In the genomic region with DNA sequence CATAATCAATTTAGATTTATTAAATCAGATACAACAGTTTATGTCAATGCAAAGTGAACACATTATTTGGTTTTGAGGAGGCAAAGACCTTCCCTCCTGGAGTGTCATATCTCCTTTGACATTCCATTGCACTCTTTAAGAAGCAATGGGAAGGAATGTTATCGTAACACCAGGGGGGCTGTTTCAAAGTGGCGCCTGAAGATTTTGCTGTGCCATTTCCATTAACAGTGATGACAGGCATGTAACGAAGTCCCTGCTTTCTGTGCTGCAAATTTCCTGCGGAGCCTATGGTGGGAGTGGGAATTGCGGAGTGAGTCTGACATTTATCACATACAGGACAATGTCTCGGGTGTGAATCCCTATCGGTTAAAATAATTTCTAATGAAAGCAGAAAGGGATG, we compare ENCODE assay signal across 15 cellular contexts.
DNase-seq lines count a peak whose midpoint lies in the region; ATAC-seq and TF ChIP-seq lines count a peak whose summit lies in the region.
"Had no signal": no experiment of that assay in that cellular context is flagged by ENCODE, and none has a peak within 500 bp of the region (broad histone marks: within the 10 kb centered on the region; RNA-seq: fewer than 3 reads in every experiment).

No MANE protein-coding gene starts in this region.

- peak overlapping the region; percentile 47 for H3K27ac ChIP-seq in neural cell (ENCODE audit: low read length)
- H3K27ac ChIP-seq: A549, GM23248, HL-60 had no signal

- no peaks in the 10 kb centered on the region for H3K36me3 ChIP-seq in neural cell (ENCODE audit: insufficient read depth, low read length)
- H3K36me3 ChIP-seq: BE2C had no signal

- no peaks in the 10 kb centered on the region for H3K79me2 ChIP-seq in neural cell (replicated peaks; ENCODE audit: insufficient read depth, low read length)

- TF ChIP-seq RAD21 in neural cell (conservative IDR thresholded peaks at IDR 0.05): peak; percentile 46

- peak; percentile 18 for DNase-seq in WTC11 (ENCODE audit: low spot score)
- DNase-seq in iPS DF 19.7 (ENCODE audit: low read depth, low spot score): peak; percentile 12
- DNase-seq in iPS-NIHi7 (ENCODE audit: extremely low spot score): no peak
- no peak for DNase-seq in activated CD8-positive, alpha-beta T cell treated with anti-CD3 and anti-CD28 coated beads for 36 hours
- DNase-seq in posterior cingulate gyrus: no peak
- DNase-seq: BE2C; CD8-positive, alpha-beta T cell; COR-L47; DND-41; GM23248; H9 had no signal

- peaks cover 8% of the 10 kb centered on the region for H3K9me3 Mint-ChIP-seq in WTC11
- H3K9me3 Mint-ChIP-seq in activated CD8-positive, alpha-beta T cell treated with anti-CD3 and anti-CD28 coated beads for 36 hours: no peaks in the 10 kb centered on the region
- H3K9me3 Mint-ChIP-seq: CD8-positive, alpha-beta T cell; H9 had no signal

- no peaks in the 10 kb centered on the region for H3K9me2 ChIP-seq in neural cell (ENCODE audit: insufficient read depth, low read length)

- H2AFZ ChIP-seq in neural cell (ENCODE audit: low read depth, low read length): no peak overlapping the region
- H2AFZ ChIP-seq: GM23248 had no signal

- no peaks in the 10 kb centered on the region for H3K27me3 Mint-ChIP-seq in WTC11 (ENCODE audit: low read depth)
- H3K27me3 Mint-ChIP-seq in activated CD8-positive, alpha-beta T cell treated with anti-CD3 and anti-CD28 coated beads for 36 hours: peaks cover 1% of the 10 kb centered on the region

- no peak for TF ChIP-seq CTCF in WTC11 (IDR thresholded peaks at IDR 0.05)
- peak; percentile 32 for TF ChIP-seq CTCF in neural cell (IDR thresholded peaks at IDR 0.05; ENCODE audit: poor library complexity, severe bottlenecking)
- no peak for TF ChIP-seq CTCF in activated CD8-positive, alpha-beta T cell treated with anti-CD3 and anti-CD28 coated beads for 36 hours (IDR thresholded peaks at IDR 0.05)

- H3K27me3 ChIP-seq in neural cell (ENCODE audit: insufficient read depth, low read depth, low read length): no peaks in the 10 kb centered on the region
- H3K27me3 ChIP-seq: BE2C had no signal

- POLR2A ChIA-PET in WTC11 (lab: Charles Lee): no interaction called here
- POLR2A ChIA-PET in activated CD8-positive, alpha-beta T cell treated with anti-CD3 and anti-CD28 coated beads for 36 hours (lab: Charles Lee): no interaction called here

- CTCF ChIA-PET in WTC11 (lab: Charles Lee): no interaction called here
- CTCF ChIA-PET in activated CD8-positive, alpha-beta T cell treated with anti-CD3 and anti-CD28 coated beads for 36 hours (lab: Charles Lee): no interaction called here

- no peaks in the 10 kb centered on the region for H3F3A ChIP-seq in neural cell (ENCODE audit: insufficient read depth, low read length, poor library complexity, severe bottlenecking)

- H3K9me3 ChIP-seq in neural cell (ENCODE audit: low read length): no peaks in the 10 kb centered on the region
- H3K9me3 ChIP-seq: A549, BE2C had no signal

- H3K4me3 ChIP-seq in neural cell (ENCODE audit: low read length): peak overlapping the region; percentile 44
- H3K4me3 ChIP-seq: A549, GM23248 had no signal

- TF ChIP-seq EP300 in neural cell (conservative IDR thresholded peaks at IDR 0.05; ENCODE audit: poor library complexity, severe bottlenecking): peak; percentile 84

- no peak overlapping the region for H3K4me2 ChIP-seq in neural cell (ENCODE audit: low read length)
- H3K4me2 ChIP-seq: A549 had no signal

- H3K9ac ChIP-seq in neural cell (ENCODE audit: low read length): peak overlapping the region; percentile 14
- H3K9ac ChIP-seq: GM23248 had no signal

- ATAC-seq in WTC11: peak; percentile 43; the same call in 1 of the 2 replicates
- no peak for ATAC-seq in activated CD8-positive, alpha-beta T cell treated with anti-CD3 and anti-CD28 coated beads for 36 hours
- ATAC-seq: A549; CD8-positive, alpha-beta T cell had no signal

- no peak overlapping the region for H3K4me3 Mint-ChIP-seq in WTC11
- H3K4me3 Mint-ChIP-seq in activated CD8-positive, alpha-beta T cell treated with anti-CD3 and anti-CD28 coated beads for 36 hours: no peak overlapping the region
- H3K4me3 Mint-ChIP-seq: CD14-positive monocyte; CD8-positive, alpha-beta T cell; H9 had no signal

- H3K4me1 Mint-ChIP-seq in WTC11: peaks cover 17% of the 10 kb centered on the region
- no peaks in the 10 kb centered on the region for H3K4me1 Mint-ChIP-seq in activated CD8-positive, alpha-beta T cell treated with anti-CD3 and anti-CD28 coated beads for 36 hours (ENCODE audit: low read depth)
- H3K4me1 Mint-ChIP-seq: CD14-positive monocyte had no signal

- H4K20me1 ChIP-seq in neural cell (ENCODE audit: insufficient read depth): no peaks in the 10 kb centered on the region

- H3K27ac Mint-ChIP-seq in WTC11: no peak overlapping the region
- H3K27ac Mint-ChIP-seq in activated CD8-positive, alpha-beta T cell treated with anti-CD3 and anti-CD28 coated beads for 36 hours: no peak overlapping the region
- H3K27ac Mint-ChIP-seq: CD14-positive monocyte; CD8-positive, alpha-beta T cell; H9 had no signal

- H3K36me3 Mint-ChIP-seq in WTC11: no peaks in the 10 kb centered on the region
- H3K36me3 Mint-ChIP-seq in activated CD8-positive, alpha-beta T cell treated with anti-CD3 and anti-CD28 coated beads for 36 hours (ENCODE audit: low read depth): no peaks in the 10 kb centered on the region
- H3K36me3 Mint-ChIP-seq: CD14-positive monocyte; CD8-positive, alpha-beta T cell had no signal

- intact Hi-C loops in activated CD8-positive, alpha-beta T cell treated with anti-CD3 and anti-CD28 coated beads for 36 hours (cut with micrococcal nuclease): no loop called here
- intact Hi-C loops in posterior cingulate gyrus (cut with DNase I): no loop called here

TF ChIP-seq in WTC11, 78 proteins besides CTCF, POLR2A, EP300 and RAD21:
- TF ChIP-seq TP53 (CRISPR knock-in tag; IDR thresholded peaks at IDR 0.05): no peak
- TF ChIP-seq, protein P1, sequence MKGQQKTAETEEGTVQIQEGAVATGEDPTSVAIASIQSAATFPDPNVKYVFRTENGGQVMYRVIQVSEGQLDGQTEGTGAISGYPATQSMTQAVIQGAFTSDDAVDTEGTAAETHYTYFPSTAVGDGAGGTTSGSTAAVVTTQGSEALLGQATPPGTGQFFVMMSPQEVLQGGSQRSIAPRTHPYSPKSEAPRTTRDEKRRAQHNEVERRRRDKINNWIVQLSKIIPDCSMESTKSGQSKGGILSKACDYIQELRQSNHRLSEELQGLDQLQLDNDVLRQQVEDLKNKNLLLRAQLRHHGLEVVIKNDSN (CRISPR knock-in tag; IDR thresholded peaks at IDR 0.05): no peak
- TF ChIP-seq ZNF138 (CRISPR knock-in tag; conservative IDR thresholded peaks at IDR 0.05): no peak
- TF ChIP-seq SOX15 (CRISPR knock-in tag; IDR thresholded peaks at IDR 0.05): no peak

TF ChIP-seq in neural cell, 6 proteins besides CTCF, POLR2A, EP300 and RAD21:
- TF ChIP-seq TAF1 (IDR thresholded peaks at IDR 0.05; ENCODE audit: low read depth): no peak
- peak; percentile 80 for TF ChIP-seq POLR2AphosphoS5 (IDR thresholded peaks at IDR 0.05)
- TF ChIP-seq, protein P2, sequence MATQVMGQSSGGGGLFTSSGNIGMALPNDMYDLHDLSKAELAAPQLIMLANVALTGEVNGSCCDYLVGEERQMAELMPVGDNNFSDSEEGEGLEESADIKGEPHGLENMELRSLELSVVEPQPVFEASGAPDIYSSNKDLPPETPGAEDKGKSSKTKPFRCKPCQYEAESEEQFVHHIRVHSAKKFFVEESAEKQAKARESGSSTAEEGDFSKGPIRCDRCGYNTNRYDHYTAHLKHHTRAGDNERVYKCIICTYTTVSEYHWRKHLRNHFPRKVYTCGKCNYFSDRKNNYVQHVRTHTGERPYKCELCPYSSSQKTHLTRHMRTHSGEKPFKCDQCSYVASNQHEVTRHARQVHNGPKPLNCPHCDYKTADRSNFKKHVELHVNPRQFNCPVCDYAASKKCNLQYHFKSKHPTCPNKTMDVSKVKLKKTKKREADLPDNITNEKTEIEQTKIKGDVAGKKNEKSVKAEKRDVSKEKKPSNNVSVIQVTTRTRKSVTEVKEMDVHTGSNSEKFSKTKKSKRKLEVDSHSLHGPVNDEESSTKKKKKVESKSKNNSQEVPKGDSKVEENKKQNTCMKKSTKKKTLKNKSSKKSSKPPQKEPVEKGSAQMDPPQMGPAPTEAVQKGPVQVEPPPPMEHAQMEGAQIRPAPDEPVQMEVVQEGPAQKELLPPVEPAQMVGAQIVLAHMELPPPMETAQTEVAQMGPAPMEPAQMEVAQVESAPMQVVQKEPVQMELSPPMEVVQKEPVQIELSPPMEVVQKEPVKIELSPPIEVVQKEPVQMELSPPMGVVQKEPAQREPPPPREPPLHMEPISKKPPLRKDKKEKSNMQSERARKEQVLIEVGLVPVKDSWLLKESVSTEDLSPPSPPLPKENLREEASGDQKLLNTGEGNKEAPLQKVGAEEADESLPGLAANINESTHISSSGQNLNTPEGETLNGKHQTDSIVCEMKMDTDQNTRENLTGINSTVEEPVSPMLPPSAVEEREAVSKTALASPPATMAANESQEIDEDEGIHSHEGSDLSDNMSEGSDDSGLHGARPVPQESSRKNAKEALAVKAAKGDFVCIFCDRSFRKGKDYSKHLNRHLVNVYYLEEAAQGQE (IDR thresholded peaks at IDR 0.05; ENCODE audit: borderline replicate concordance): peak; percentile 98
- TF ChIP-seq SMC3 (conservative IDR thresholded peaks at IDR 0.05; ENCODE audit: poor library complexity): peak; percentile 22

Comparison
In these comparisons a context has a peak if more than half of its experiments do, and no peak if none do; other contexts are left out.
1. DNase-seq: peak in WTC11 (single experiment) and iPS DF 19.7 (single experiment); none in iPS-NIHi7 (single experiment), activated CD8-positive, alpha-beta T cell treated with anti-CD3 and anti-CD28 coated beads for 36 hours (single experiment) and posterior cingulate gyrus (0 of 10).